18 cellular contexts compared by ENCODE assay signal in genomic region chr13:33182729-33183128, GRCh38.
DNase-seq lines count a peak whose midpoint lies in the region; ATAC-seq, FAIRE-seq and TF ChIP-seq lines count a peak whose summit lies in the region.
"Had no signal": no experiment of that assay in that cellular context is flagged by ENCODE, and none has a peak within 500 bp of the region (broad histone marks: within the 10 kb centered on the region; RNA-seq: fewer than 3 reads in every experiment).

No MANE protein-coding gene starts in this region.

- no peaks in the 10 kb centered on the region for H3K27me3 ChIP-seq in endodermal cell (ENCODE audit: control insufficient read depth, insufficient read depth, low read length, poor library complexity, severe bottlenecking)

- FAIRE-seq in RCC 7860 (lab: Jason Lieb, UNC) = no peak
- FAIRE-seq: small intestine had no signal

- ATAC-seq in HG03064 (IDR thresholded peaks at IDR 0.05; ENCODE audit: low read depth, unreplicated experiment) = peak; percentile 45
- ATAC-seq: stimulated activated naive CD8-positive, alpha-beta T cell treated with anti-CD3 and anti-CD28 coated beads, Interleukin-15, amount 100 ng/mL, for 72 hours; T-helper 17 cell had no signal

- H3K9me3 Mint-ChIP-seq in endodermal cell = no peaks in the 10 kb centered on the region
- H3K9me3 Mint-ChIP-seq: CD4-positive, alpha-beta T cell; stimulated activated naive CD8-positive, alpha-beta T cell treated with anti-CD3 and anti-CD28 coated beads, Interleukin-15, amount 100 ng/mL, for 72 hours had no signal

- DNase-seq in DMS 273 (lab: John Stamatoyannopoulos, UW; ENCODE audit: unreplicated experiment) = peak; percentile 38
- DNase-seq in DMS 273 treated with DMSO at 0.1 percent for 48 hours (lab: John Stamatoyannopoulos, UW) = no peak
- peak; percentile 47 for DNase-seq in endodermal cell
- no peak for DNase-seq in DMS153 treated with DMSO at 0.1 percent for 48 hours (lab: John Stamatoyannopoulos, UW; ENCODE audit: unreplicated experiment)
- no peak for DNase-seq in RCC 7860 (ENCODE audit: low spot score)
- DNase-seq in amniotic stem cell (lab: John Stamatoyannopoulos, UW) = no peak
- DNase-seq: activated CD4-positive, alpha-beta T cell treated with anti-CD3 and anti-CD28 coated beads for 4 hours; activated T-cell treated with anti-CD3 and anti-CD28 coated beads, Interleukin-2, amount 50 U/mL, for 48 hours; CD4-positive, alpha-beta T cell; NCI-H187; NCI-H774; small intestine; stimulated activated naive CD8-positive, alpha-beta T cell treated with anti-CD3 and anti-CD28 coated beads, Interleukin-15, amount 100 ng/mL, for 72 hours; T-helper 17 cell had no signal

- H3K27ac ChIP-seq in endodermal cell (ENCODE audit: low read depth, low read length) = no peak overlapping the region
- H3K27ac ChIP-seq in temporal lobe (ENCODE audit: low read depth, low read length) = peak overlapping the region; percentile 38
- H3K27ac ChIP-seq: 22Rv1, KMS-11 had no signal

- H3K4me3 ChIP-seq in endodermal cell (ENCODE audit: low read length) = no peak overlapping the region

- H3K9ac ChIP-seq in endodermal cell (ENCODE audit: extremely low read depth, low read length, poor library complexity, severe bottlenecking) = no peak overlapping the region
- H3K9ac ChIP-seq: KMS-11 had no signal

- no peaks in the 10 kb centered on the region for H3K9me3 ChIP-seq in endodermal cell (ENCODE audit: control insufficient read depth, low read length)

- no peaks in the 10 kb centered on the region for H3K36me3 ChIP-seq in endodermal cell (ENCODE audit: control insufficient read depth, insufficient read depth, low read length)

- no peak for TF ChIP-seq CTCF in endodermal cell (conservative IDR thresholded peaks at IDR 0.05)

- H3K27ac Mint-ChIP-seq in endodermal cell = no peak overlapping the region
- H3K27ac Mint-ChIP-seq: CD4-positive, alpha-beta T cell; T-helper 17 cell had no signal

- peaks cover 62% of the 10 kb centered on the region for H3K4me1 Mint-ChIP-seq in endodermal cell

- H3K4me3 Mint-ChIP-seq in endodermal cell = no peak overlapping the region
- H3K4me3 Mint-ChIP-seq: CD4-positive, alpha-beta T cell; stimulated activated naive CD8-positive, alpha-beta T cell treated with anti-CD3 and anti-CD28 coated beads, Interleukin-15, amount 100 ng/mL, for 72 hours; T-helper 17 cell had no signal

- peaks cover 7% of the 10 kb centered on the region for H3K27me3 Mint-ChIP-seq in endodermal cell (ENCODE audit: insufficient read depth)

- H3K4me1 ChIP-seq in endodermal cell (ENCODE audit: control insufficient read depth, insufficient read depth, low read length) = peaks cover 10% of the 10 kb centered on the region

- no peaks in the 10 kb centered on the region for H3K36me3 Mint-ChIP-seq in endodermal cell (ENCODE audit: low read depth)

- WGBS in endodermal cell (ENCODE audit: insufficient coverage in 1 of 2, insufficient read length in 1 of 2), 2 experiments = 88 to 92% methylated on average over 9 of the region's 9 CpGs

Comparison
In these comparisons a context has a peak if more than half of its experiments do, and no peak if none do; other contexts are left out.
1. DNase-seq: peak in DMS 273 (single experiment) and endodermal cell (single experiment); none in DMS 273 treated with DMSO at 0.1 percent for 48 hours (single experiment), DMS153 treated with DMSO at 0.1 percent for 48 hours (single experiment), RCC 7860 (single experiment) and amniotic stem cell (single experiment).